In genomic region chr1:68116643-68117235, GRCh38 we compare ENCODE assay signal across 8 cellular contexts.
DNase-seq lines count a peak whose midpoint lies in the region; ATAC-seq and TF ChIP-seq lines count a peak whose summit lies in the region.

No MANE protein-coding gene starts in this region.

- H3K79me2 ChIP-seq in neural cell (replicated peaks; ENCODE audit: insufficient read depth, low read length), result no peaks in the 10 kb centered on the region

- DNase-seq in HAP-1 (ENCODE audit: low spot score in 2 of 2), result peak; percentile 50 to 72
- DNase-seq in NCI-H510A treated with DMSO at 0.1 percent for 48 hours (lab: John Stamatoyannopoulos, UW), result peak; percentile 77
- DNase-seq in activated CD8-positive, alpha-beta T cell treated with anti-CD3 and anti-CD28 coated beads for 36 hours, result peak; percentile 52
- peak; percentile 52 for DNase-seq in fibroblast of gingiva (ENCODE audit: low read depth)
- DNase-seq in transverse colon, result peak; percentile 52

- no peak overlapping the region for H3K4me3 ChIP-seq in BLaER1 treated with 17β-estradiol and CSF1 and Interleukin-3, amounts not matched to agents 10 nM and 100 nM
- H3K4me3 ChIP-seq in HAP-1 (no peak overlapping the region), neural cell (ENCODE audit: low read length) (no peak overlapping the region), transverse colon (no peak overlapping the region)

- in situ Hi-C loops in HAP-1 (cut with MboI; ENCODE audit: low sequenced_read_pairs), result loop anchor here (10.0 kb wide), 2 partner anchors 328 to 352 kb away; partner anchors contain the start of gene RPE65
- in situ Hi-C loops in transverse colon (cut with MboI; ENCODE audit: low pct_ligation_motif_present in 1 of 4, low pct_unique_long_range_greater_than_20kb in 1 of 4, low sequenced_read_pairs in 3 of 4), result loop anchor here in 3 of 4 donors (10.0 to 25.0 kb wide), 6 partner anchors 208 to 579 kb away; partner anchors contain the start of gene RPE65 (in 1 of the 3)

- H3K36me3 Mint-ChIP-seq in activated CD8-positive, alpha-beta T cell treated with anti-CD3 and anti-CD28 coated beads for 36 hours (ENCODE audit: low read depth), result no peaks in the 10 kb centered on the region

- no peak overlapping the region for H3K27ac ChIP-seq in BLaER1 treated with 17β-estradiol and CSF1 and Interleukin-3, amounts not matched to agents 10 nM and 100 nM
- no peak overlapping the region for H3K27ac ChIP-seq in neural cell (ENCODE audit: low read length)
- no peak overlapping the region for H3K27ac ChIP-seq in transverse colon

- WGBS in transverse colon (ENCODE audit: low coverage in 1 of 2), 2 donors, result 0 to 1% methylated on average over 3 of the region's 3 CpGs

- no peaks in the 10 kb centered on the region for H3F3A ChIP-seq in neural cell (ENCODE audit: insufficient read depth, low read length, poor library complexity, severe bottlenecking)

- peaks cover 2% of the 10 kb centered on the region for H3K4me1 Mint-ChIP-seq in activated CD8-positive, alpha-beta T cell treated with anti-CD3 and anti-CD28 coated beads for 36 hours (ENCODE audit: low read depth)

- H2AFZ ChIP-seq in neural cell (ENCODE audit: low read depth, low read length), result no peak overlapping the region

- POLR2A ChIA-PET in activated CD8-positive, alpha-beta T cell treated with anti-CD3 and anti-CD28 coated beads for 36 hours (lab: Charles Lee), result no interaction called here

- no peak for TF ChIP-seq POLR2A in transverse colon (IDR thresholded peaks at IDR 0.05)

- peak; percentile 91 for TF ChIP-seq CTCF in activated CD8-positive, alpha-beta T cell treated with anti-CD3 and anti-CD28 coated beads for 36 hours (IDR thresholded peaks at IDR 0.05)
- TF ChIP-seq CTCF in neural cell (IDR thresholded peaks at IDR 0.05; ENCODE audit: poor library complexity, severe bottlenecking) (peak; percentile 97), transverse colon (IDR thresholded peaks at IDR 0.05) (peak; percentile 85 to 87 (median 86))

- H4K20me1 ChIP-seq in BLaER1 treated with 17β-estradiol and CSF1 and Interleukin-3, amounts not matched to agents 10 nM and 100 nM, result no peaks in the 10 kb centered on the region
- no peaks in the 10 kb centered on the region for H4K20me1 ChIP-seq in neural cell (ENCODE audit: insufficient read depth)

- peak overlapping the region; percentile 1 for H3K4me3 Mint-ChIP-seq in activated CD8-positive, alpha-beta T cell treated with anti-CD3 and anti-CD28 coated beads for 36 hours

- peak overlapping the region in 1 of 11 experiments; percentile 35; a peak in 3 of 22 replicates for H3K9ac ChIP-seq in BLaER1 treated with 17β-estradiol and CSF1 and Interleukin-3, amounts not matched to agents 10 nM and 100 nM
- no peak overlapping the region for H3K9ac ChIP-seq in neural cell (ENCODE audit: low read length)

- H3K27me3 ChIP-seq in BLaER1 treated with 17β-estradiol and CSF1 and Interleukin-3, amounts not matched to agents 10 nM and 100 nM, result no peaks in the 10 kb centered on the region
- H3K27me3 ChIP-seq in HAP-1 (ENCODE audit: low read depth) (no peaks in the 10 kb centered on the region), neural cell (ENCODE audit: insufficient read depth, low read depth, low read length) (no peaks in the 10 kb centered on the region), transverse colon (no peaks in the 10 kb centered on the region)

- H3K9me3 ChIP-seq in BLaER1 treated with 17β-estradiol and CSF1 and Interleukin-3, amounts not matched to agents 10 nM and 100 nM (replicated peaks in 1 of 11), result no peaks in the 10 kb centered on the region
- no peaks in the 10 kb centered on the region for H3K9me3 ChIP-seq in HAP-1
- H3K9me3 ChIP-seq in neural cell (ENCODE audit: low read length), result no peaks in the 10 kb centered on the region
- H3K9me3 ChIP-seq in transverse colon, result no peaks in the 10 kb centered on the region

- ATAC-seq in activated CD8-positive, alpha-beta T cell treated with anti-CD3 and anti-CD28 coated beads for 36 hours, result peak; percentile 20
- ATAC-seq in GM21619 (IDR thresholded peaks at IDR 0.05; ENCODE audit: unreplicated experiment), result no peak

- CTCF ChIA-PET in activated CD8-positive, alpha-beta T cell treated with anti-CD3 and anti-CD28 coated beads for 36 hours (lab: Charles Lee), result interaction anchor here (0.7 to 3.1 kb wide), 17 partner anchors 9 to 1620 kb away, joined by 3 to 21 read pairs (median 4); no protein-coding TSS in a partner anchor

- H3K36me3 ChIP-seq in BLaER1 treated with 17β-estradiol and CSF1 and Interleukin-3, amounts not matched to agents 10 nM and 100 nM, result no peaks in the 10 kb centered on the region
- H3K36me3 ChIP-seq in HAP-1 (replicated peaks), result no peaks in the 10 kb centered on the region; the same call in 1 of the 2 replicates
- H3K36me3 ChIP-seq in neural cell (ENCODE audit: insufficient read depth, low read length), result no peaks in the 10 kb centered on the region
- H3K36me3 ChIP-seq in transverse colon, result no peaks in the 10 kb centered on the region

- no peaks in the 10 kb centered on the region for H3K27me3 Mint-ChIP-seq in activated CD8-positive, alpha-beta T cell treated with anti-CD3 and anti-CD28 coated beads for 36 hours

- intact Hi-C loops in activated CD8-positive, alpha-beta T cell treated with anti-CD3 and anti-CD28 coated beads for 36 hours (cut with micrococcal nuclease), result loop anchor here (2.0 kb wide), 1 partner anchor 226 kb away; no protein-coding TSS in a partner anchor
- intact Hi-C loops in transverse colon (cut with DNase I; ENCODE audit: low total_unique reads), result loop anchor here (2.0 to 10.0 kb wide), 2 partner anchors 226 to 272 kb away; no protein-coding TSS in a partner anchor

- peaks cover 0 to 5% (median 0%) of the 10 kb centered on the region in 10 experiments; a peak in 3 of 20 replicates for H3K4me1 ChIP-seq in BLaER1 treated with 17β-estradiol and CSF1 and Interleukin-3, amounts not matched to agents 10 nM and 100 nM
- H3K4me1 ChIP-seq in HAP-1 (no peaks in the 10 kb centered on the region), transverse colon (peaks cover 4 to 11% (median 6%) of the 10 kb centered on the region in 4 donors)

- H3K4me2 ChIP-seq in BLaER1 treated with 17β-estradiol and CSF1 and Interleukin-3, amounts not matched to agents 10 nM and 100 nM, result peak overlapping the region in 7 of 11 experiments; percentile 16 to 64 (median 21); a peak in 5 of 22 replicates
- H3K4me2 ChIP-seq in neural cell (ENCODE audit: low read length), result no peak overlapping the region

- H3K9me3 Mint-ChIP-seq in activated CD8-positive, alpha-beta T cell treated with anti-CD3 and anti-CD28 coated beads for 36 hours, result no peaks in the 10 kb centered on the region

- no peak for TF ChIP-seq EP300 in neural cell (conservative IDR thresholded peaks at IDR 0.05; ENCODE audit: poor library complexity, severe bottlenecking)
- TF ChIP-seq EP300 in transverse colon (IDR thresholded peaks at IDR 0.05; ENCODE audit: low read depth), result no peak

- H3K9me2 ChIP-seq in neural cell (ENCODE audit: insufficient read depth, low read length), result no peaks in the 10 kb centered on the region

- no peak overlapping the region for H3K27ac Mint-ChIP-seq in activated CD8-positive, alpha-beta T cell treated with anti-CD3 and anti-CD28 coated beads for 36 hours

- peak; percentile 97 for TF ChIP-seq RAD21 in neural cell (conservative IDR thresholded peaks at IDR 0.05)

TF ChIP-seq in neural cell, 6 proteins besides CTCF, POLR2A, EP300 and RAD21:
- no peak for TF ChIP-seq EZH2 (IDR thresholded peaks at IDR 0.05; ENCODE audit: borderline replicate concordance, insufficient read depth, low read length, poor library complexity, severe bottlenecking)
- TF ChIP-seq TAF1 (IDR thresholded peaks at IDR 0.05; ENCODE audit: low read depth), result no peak
- no peak for TF ChIP-seq POLR2AphosphoS5 (IDR thresholded peaks at IDR 0.05)
- TF ChIP-seq SMC3 (conservative IDR thresholded peaks at IDR 0.05; ENCODE audit: poor library complexity), result peak; percentile 95
- no peak for TF ChIP-seq MXI1 (conservative IDR thresholded peaks at IDR 0.05; ENCODE audit: poor library complexity, severe bottlenecking)
